8 cellular contexts compared by ENCODE assay signal in the genomic region with DNA sequence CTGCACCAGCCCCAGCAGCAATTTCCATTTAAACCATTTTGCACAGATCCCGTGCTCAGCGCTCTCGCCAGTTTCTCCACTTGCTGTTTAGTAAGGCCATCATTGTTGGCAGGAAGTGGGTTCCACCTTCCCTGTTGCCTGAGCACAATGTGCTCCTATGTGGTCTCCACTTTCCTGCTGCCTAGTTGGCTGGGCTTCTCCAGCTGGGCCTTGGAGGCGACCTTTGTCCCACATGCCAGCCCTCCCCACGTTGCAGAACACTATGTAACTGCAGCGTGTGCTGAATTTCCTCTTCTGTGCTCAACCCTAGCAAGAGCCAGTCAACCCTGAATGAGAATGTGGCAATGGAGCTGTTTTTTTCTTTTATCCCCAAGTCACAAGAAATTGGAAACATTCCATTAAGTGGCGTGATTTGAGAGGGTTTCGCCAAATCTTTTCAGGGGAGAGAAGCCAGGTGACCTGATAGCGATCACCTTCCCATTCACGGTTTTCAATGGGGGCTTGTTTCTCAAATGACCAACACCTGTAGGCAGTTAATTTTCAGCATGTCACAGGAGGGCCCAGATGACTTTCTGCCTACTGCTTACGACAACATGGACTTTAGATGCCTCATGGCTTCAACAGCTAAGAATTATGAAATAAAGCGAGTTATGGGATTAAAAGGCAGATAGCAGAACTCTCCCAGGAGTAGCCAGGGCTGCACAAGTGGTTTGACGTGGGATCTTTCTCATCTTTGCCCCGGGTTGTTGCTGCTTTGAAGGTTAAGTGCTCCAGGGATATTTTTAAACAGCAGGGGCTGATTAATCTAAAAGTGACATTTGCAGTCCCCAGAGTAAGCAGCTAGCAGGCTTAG. TPM values are rescaled to one million over a fixed set of nuclear protein-coding genes. Genes with fewer than 3 reads are reported as not detected.
DNase-seq lines count a peak whose midpoint lies in the region; ATAC-seq and TF ChIP-seq lines count a peak whose summit lies in the region.

Gene ACACB (plus strand): TSS at position 830 of the 853 bp plus-strand sequence. CDS start 22,819 bp downstream, outside the sequence.

- no peak within 1 kb of the TSS for H2BK12ac ChIP-seq in H9 (ENCODE audit: insufficient read length, low read depth, low read length)

- H3K9me3 Mint-ChIP-seq in H9: no peaks in the 10 kb centered on the region

- WGBS in H9 (ENCODE audit: extremely low coverage, insufficient read length, low lambda C conversion rate): no CpG with 5 or more reads among the region's 14 CpGs
- 34% methylated on average over 14 of the region's 14 CpGs for WGBS in prostate gland

- intact Hi-C loops in prostate gland (cut with DNase I): loop anchor here (10.0 kb wide), 1 partner anchor 269 kb away; no protein-coding TSS in a partner anchor

- peaks cover 17 to 20% of the 10 kb centered on the region in 2 experiments for H3K4me1 Mint-ChIP-seq in H9

- ATAC-seq in SK-N-SH treated with all-trans-retinoic acid at 6 μM for 48 hours (no peak), HG03108 (IDR thresholded peaks at IDR 0.05; ENCODE audit: unreplicated experiment) (no peak)

- H3K4me3 ChIP-seq in right atrium auricular region (peak within 1 kb of the TSS; percentile 32 to 43), prostate gland (no peak within 1 kb of the TSS)

- H3K23ac ChIP-seq in H9 (ENCODE audit: insufficient read length, low read depth, low read length): no peak within 1 kb of the TSS

- no peaks in the 10 kb centered on the region for H3K79me1 ChIP-seq in H9 (ENCODE audit: insufficient read depth, low read depth, low read length, poor library complexity, severe bottlenecking)

- peaks cover 0 to 4% (median 0%) of the 10 kb centered on the region in 3 experiments; a peak in 2 of 7 replicates for H3K36me3 Mint-ChIP-seq in H9 (ENCODE audit: insufficient read depth in 1 of 3, low read depth in 3 of 3)

- H3K56ac ChIP-seq in H9 (ENCODE audit: insufficient read length, low read depth, low read length): no peak within 1 kb of the TSS

- H3K36me3 ChIP-seq in right atrium auricular region (no peaks in the 10 kb centered on the region), prostate gland (no peaks in the 10 kb centered on the region)

- H2BK120ac ChIP-seq in H9 (ENCODE audit: low read depth, low read length, poor library complexity, severe bottlenecking): no peak within 1 kb of the TSS

- no peak within 1 kb of the TSS for H2AK5ac ChIP-seq in H9 (ENCODE audit: insufficient read length, low read length)

- no peaks in the 10 kb centered on the region for H4K20me1 ChIP-seq in H9 (ENCODE audit: control insufficient read depth, insufficient read depth, insufficient read length)

- DNase-seq in H9: no peak
- DNase-seq in right atrium auricular region (ENCODE audit: low spot score): peak; percentile 84
- DNase-seq in prostate gland (ENCODE audit: low spot score): peak; percentile 10
- DNase-seq in NCI-H524 treated with DMSO at 0.1 percent for 48 hours (lab: John Stamatoyannopoulos, UW): no peak
- DNase-seq in HK-2 (ENCODE audit: unreplicated experiment): no peak
- DNase-seq in GM19238 (ENCODE audit: insufficient read length, low spot score): no peak

- no peak within 1 kb of the TSS for H4K8ac ChIP-seq in H9 (replicated peaks; ENCODE audit: insufficient read length, low read depth, low read length)

- no peak within 1 kb of the TSS for H3K18ac ChIP-seq in H9 (ENCODE audit: insufficient read length, low read depth, low read length)

- H3K4me1 ChIP-seq in H9 (ENCODE audit: insufficient read depth, low read length) (peaks cover 6% of the 10 kb centered on the region; the same call in 1 of the 2 replicates), right atrium auricular region (peaks cover 0 to 90% of the 10 kb centered on the region in 2 donors), prostate gland (replicated peaks) (peaks cover 16% of the 10 kb centered on the region)

- peak within 1 kb of the TSS; percentile 32; the same call in 1 of the 2 replicates for H3K14ac ChIP-seq in H9 (ENCODE audit: insufficient read depth, low read length)

- no peak within 1 kb of the TSS for H3K4ac ChIP-seq in H9 (ENCODE audit: low read depth, low read length)

- H3K9me3 ChIP-seq in H9 (ENCODE audit: control insufficient read depth, low read depth, low read length) (no peaks in the 10 kb centered on the region), right atrium auricular region (no peaks in the 10 kb centered on the region), prostate gland (no peaks in the 10 kb centered on the region)

- H4K5ac ChIP-seq in H9 (ENCODE audit: insufficient read length, low read depth, low read length): no peak within 1 kb of the TSS

- H3K23me2 ChIP-seq in H9 (ENCODE audit: insufficient read length, low read depth, low read length, poor library complexity, severe bottlenecking): peaks cover 3% of the 10 kb centered on the region

- no peak within 1 kb of the TSS for H2BK15ac ChIP-seq in H9 (ENCODE audit: low read depth, low read length)

- TF ChIP-seq CTCF in H9 (conservative IDR thresholded peaks at IDR 0.05) (no peak), right atrium auricular region (IDR thresholded peaks at IDR 0.05) (no peak), prostate gland (IDR thresholded peaks at IDR 0.05) (no peak)

- H2BK20ac ChIP-seq in H9 (ENCODE audit: low read depth, low read length, poor library complexity, severe bottlenecking): no peak within 1 kb of the TSS

- no peak within 1 kb of the TSS for H3K9ac ChIP-seq in H9 (ENCODE audit: extremely low read depth, insufficient read length, low read length)

- peak within 1 kb of the TSS; percentile 20 to 85 (median 26); a peak in 3 of 7 replicates for H3K27ac Mint-ChIP-seq in H9

- no peak for TF ChIP-seq POLR2A in prostate gland (IDR thresholded peaks at IDR 0.05)

- H3K4me3 Mint-ChIP-seq in H9: no peak within 1 kb of the TSS

- no peak within 1 kb of the TSS for H2BK5ac ChIP-seq in H9 (ENCODE audit: insufficient read length, low read length)

- no peaks in the 10 kb centered on the region for H3K27me3 Mint-ChIP-seq in H9 (ENCODE audit: low read depth)

- no peaks in the 10 kb centered on the region for H3K27me3 ChIP-seq in H9 (ENCODE audit: insufficient read depth, low read length)
- no peaks in the 10 kb centered on the region for H3K27me3 ChIP-seq in right atrium auricular region
- H3K27me3 ChIP-seq in prostate gland (replicated peaks; ENCODE audit: insufficient read depth): no peaks in the 10 kb centered on the region

- H3K27ac ChIP-seq in H9 (ENCODE audit: insufficient read length, low read depth, low read length): no peak within 1 kb of the TSS
- H3K27ac ChIP-seq in right atrium auricular region: peak within 1 kb of the TSS; percentile 94 to 95
- peak within 1 kb of the TSS; percentile 56 to 59 for H3K27ac ChIP-seq in prostate gland

- H2AFZ ChIP-seq in H9 (ENCODE audit: low read length): no peak within 1 kb of the TSS

- no peak within 1 kb of the TSS for H4K91ac ChIP-seq in H9 (ENCODE audit: insufficient read length, low read depth, low read length)

- no peak within 1 kb of the TSS for H3T11ph ChIP-seq in H9 (ENCODE audit: low read length)

- no peak within 1 kb of the TSS for H3K4me2 ChIP-seq in H9 (ENCODE audit: insufficient read depth, insufficient read length, low read length)

- no peaks in the 10 kb centered on the region for H3K79me2 ChIP-seq in H9 (ENCODE audit: insufficient read depth, low read length)

TF ChIP-seq in SK-N-SH treated with all-trans-retinoic acid at 6 μM for 48 hours, 23 proteins besides CTCF, POLR2A, EP300 and RAD21:
- TF ChIP-seq, protein P1, sequence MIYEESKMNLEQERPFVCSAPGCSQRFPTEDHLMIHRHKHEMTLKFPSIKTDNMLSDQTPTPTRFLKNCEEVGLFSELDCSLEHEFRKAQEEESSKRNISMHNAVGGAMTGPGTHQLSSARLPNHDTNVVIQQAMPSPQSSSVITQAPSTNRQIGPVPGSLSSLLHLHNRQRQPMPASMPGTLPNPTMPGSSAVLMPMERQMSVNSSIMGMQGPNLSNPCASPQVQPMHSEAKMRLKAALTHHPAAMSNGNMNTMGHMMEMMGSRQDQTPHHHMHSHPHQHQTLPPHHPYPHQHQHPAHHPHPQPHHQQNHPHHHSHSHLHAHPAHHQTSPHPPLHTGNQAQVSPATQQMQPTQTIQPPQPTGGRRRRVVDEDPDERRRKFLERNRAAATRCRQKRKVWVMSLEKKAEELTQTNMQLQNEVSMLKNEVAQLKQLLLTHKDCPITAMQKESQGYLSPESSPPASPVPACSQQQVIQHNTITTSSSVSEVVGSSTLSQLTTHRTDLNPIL (CRISPR knock-in tag; IDR thresholded peaks at IDR 0.05; ENCODE audit: low read depth): no peak
- TF ChIP-seq ZFP30 (CRISPR knock-in tag; IDR thresholded peaks at IDR 0.05) (no peak), TOX (CRISPR knock-in tag; IDR thresholded peaks at IDR 0.05; ENCODE audit: borderline replicate concordance) (no peak), ISL1 (CRISPR knock-in tag; IDR thresholded peaks at IDR 0.05) (0 out of 2 replicates have a peak, but pooled peaks have one; percentile 12), ZNF70 (CRISPR knock-in tag; IDR thresholded peaks at IDR 0.05) (no peak), SNAI2 (CRISPR knock-in tag; IDR thresholded peaks at IDR 0.05) (no peak)
- TF ChIP-seq, protein P2, sequence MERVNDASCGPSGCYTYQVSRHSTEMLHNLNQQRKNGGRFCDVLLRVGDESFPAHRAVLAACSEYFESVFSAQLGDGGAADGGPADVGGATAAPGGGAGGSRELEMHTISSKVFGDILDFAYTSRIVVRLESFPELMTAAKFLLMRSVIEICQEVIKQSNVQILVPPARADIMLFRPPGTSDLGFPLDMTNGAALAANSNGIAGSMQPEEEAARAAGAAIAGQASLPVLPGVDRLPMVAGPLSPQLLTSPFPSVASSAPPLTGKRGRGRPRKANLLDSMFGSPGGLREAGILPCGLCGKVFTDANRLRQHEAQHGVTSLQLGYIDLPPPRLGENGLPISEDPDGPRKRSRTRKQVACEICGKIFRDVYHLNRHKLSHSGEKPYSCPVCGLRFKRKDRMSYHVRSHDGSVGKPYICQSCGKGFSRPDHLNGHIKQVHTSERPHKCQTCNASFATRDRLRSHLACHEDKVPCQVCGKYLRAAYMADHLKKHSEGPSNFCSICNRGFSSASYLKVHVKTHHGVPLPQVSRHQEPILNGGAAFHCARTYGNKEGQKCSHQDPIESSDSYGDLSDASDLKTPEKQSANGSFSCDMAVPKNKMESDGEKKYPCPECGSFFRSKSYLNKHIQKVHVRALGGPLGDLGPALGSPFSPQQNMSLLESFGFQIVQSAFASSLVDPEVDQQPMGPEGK (CRISPR knock-in tag; IDR thresholded peaks at IDR 0.05; ENCODE audit: borderline replicate concordance): no peak

RNA-seq across cellular contexts. Expression of gene ACACB, which starts in this region (rescaled TPM):
- total RNA-seq in H9 (2021) (14.2 and 17.3 TPM in 2 replicates), right atrium auricular region (100 to 1,000 TPM in 1 of 2 donors, 10 to 100 TPM in 1; 76.8 to 104 TPM), prostate gland (10 to 100 TPM; 52.5 to 63.3 TPM)

Comparison
In these comparisons a context has a peak if more than half of its experiments do, and no peak if none do; other contexts are left out.
1. DNase-seq: peak in right atrium auricular region (single experiment) and prostate gland (single experiment); none in H9 (single experiment), NCI-H524 treated with DMSO at 0.1 percent for 48 hours (single experiment), HK-2 (single experiment) and GM19238 (single experiment).
2. H3K4me3 ChIP-seq: peak in right atrium auricular region (2 of 2); none in prostate gland (0 of 2).